8 cellular contexts compared by ENCODE assay signal in the genomic region with DNA sequence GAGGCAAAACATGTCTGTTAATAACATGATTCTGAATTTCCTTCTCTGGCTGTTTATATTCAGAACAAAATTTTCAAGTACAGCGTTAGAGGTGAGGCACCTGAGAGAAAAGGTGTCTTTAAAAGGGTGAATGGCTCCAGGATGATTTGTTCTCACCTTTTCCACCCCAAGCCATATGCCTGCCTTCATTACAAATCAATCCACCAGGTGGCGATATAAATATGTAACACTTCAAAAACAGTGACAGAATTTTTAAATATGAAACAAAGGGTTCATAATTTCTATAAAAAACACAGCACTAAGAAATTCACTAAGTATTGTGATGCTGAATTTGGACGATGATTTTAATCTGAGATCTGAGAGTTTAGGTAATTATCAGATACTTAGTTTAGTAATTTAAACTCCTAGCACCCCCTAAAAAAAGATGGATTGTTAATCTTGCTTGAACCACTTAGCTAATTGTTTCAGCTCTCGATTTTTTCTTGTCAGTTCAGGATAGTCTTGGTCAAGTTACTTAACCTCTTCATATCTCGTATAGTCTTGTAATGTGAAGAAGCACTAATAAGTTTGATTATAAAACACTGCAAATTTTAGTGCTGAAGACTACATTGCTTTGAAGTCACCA.
DNase-seq lines count a peak whose midpoint lies in the region; ATAC-seq and TF ChIP-seq lines count a peak whose summit lies in the region.

No MANE protein-coding gene starts in this region.

- peak; percentile 54 for TF ChIP-seq CTCF in CD14-positive monocyte (IDR thresholded peaks at IDR 0.05)
- peak; percentile 68 for TF ChIP-seq CTCF in fibroblast of pulmonary artery (IDR thresholded peaks at IDR 0.05; ENCODE audit: low read length, missing control alignments)
- peak; percentile 64 for TF ChIP-seq CTCF in smooth muscle cell (IDR thresholded peaks at IDR 0.05; ENCODE audit: borderline replicate concordance, insufficient read depth, poor library complexity, severe bottlenecking)
- TF ChIP-seq CTCF in ovary (IDR thresholded peaks at IDR 0.05) = no peak

- no peaks in the 10 kb centered on the region for H3K4me1 Mint-ChIP-seq in CD14-positive monocyte
- H3K4me1 Mint-ChIP-seq in stimulated activated naive CD8-positive, alpha-beta T cell treated with anti-CD3 and anti-CD28 coated beads, Interleukin-15, amount 100 ng/mL, for 72 hours = no peaks in the 10 kb centered on the region

- H3K4me3 ChIP-seq in fibroblast of pulmonary artery (replicated peaks; ENCODE audit: low read depth, low read length) = no peak overlapping the region
- H3K4me3 ChIP-seq in smooth muscle cell = no peak overlapping the region
- H3K4me3 ChIP-seq in ovary = no peak overlapping the region

- H3K27me3 Mint-ChIP-seq in CD14-positive monocyte (ENCODE audit: low read depth in 3 of 3) = peaks cover 0 to 2% (median 0%) of the 10 kb centered on the region in 3 donors
- H3K27me3 Mint-ChIP-seq in stimulated activated naive CD8-positive, alpha-beta T cell treated with anti-CD3 and anti-CD28 coated beads, Interleukin-15, amount 100 ng/mL, for 72 hours = no peaks in the 10 kb centered on the region

- DNase-seq in CD14-positive monocyte (ENCODE audit: low spot score) (no peak), OCI-M1 (lab: John Stamatoyannopoulos, UW) (peak; percentile 69), fibroblast of pulmonary artery (ENCODE audit: low read depth) (peak; percentile 62), smooth muscle cell (lab: John Stamatoyannopoulos, UW; ENCODE audit: unreplicated experiment) (no peak), ovary (no peak)
- no peak for DNase-seq in stimulated activated naive CD8-positive, alpha-beta T cell treated with anti-CD3 and anti-CD28 coated beads, Interleukin-15, amount 100 ng/mL, for 72 hours

- no peak overlapping the region for H3K4me3 Mint-ChIP-seq in CD14-positive monocyte
- no peak overlapping the region for H3K4me3 Mint-ChIP-seq in stimulated activated naive CD8-positive, alpha-beta T cell treated with anti-CD3 and anti-CD28 coated beads, Interleukin-15, amount 100 ng/mL, for 72 hours

- no peak for TF ChIP-seq EP300 in ovary (IDR thresholded peaks at IDR 0.05)

- no peaks in the 10 kb centered on the region for H4K20me1 ChIP-seq in smooth muscle cell (ENCODE audit: low read depth)

- no peak overlapping the region for H3K9ac ChIP-seq in smooth muscle cell (ENCODE audit: low read depth)

- no peak overlapping the region for H3K27ac ChIP-seq in smooth muscle cell (ENCODE audit: low read depth)
- H3K27ac ChIP-seq in ovary = no peak overlapping the region

- H3K9me3 Mint-ChIP-seq in CD14-positive monocyte = no peaks in the 10 kb centered on the region
- H3K9me3 Mint-ChIP-seq in stimulated activated naive CD8-positive, alpha-beta T cell treated with anti-CD3 and anti-CD28 coated beads, Interleukin-15, amount 100 ng/mL, for 72 hours = no peaks in the 10 kb centered on the region

- H3K27ac Mint-ChIP-seq in CD14-positive monocyte = no peak overlapping the region
- H3K27ac Mint-ChIP-seq in stimulated activated naive CD8-positive, alpha-beta T cell treated with anti-CD3 and anti-CD28 coated beads, Interleukin-15, amount 100 ng/mL, for 72 hours = no peak overlapping the region

- no peak overlapping the region for H3K4me2 ChIP-seq in smooth muscle cell

- TF ChIP-seq POLR2A in ovary (IDR thresholded peaks at IDR 0.05) = no peak

- H3K27me3 ChIP-seq in smooth muscle cell (ENCODE audit: low read depth) = no peaks in the 10 kb centered on the region
- no peaks in the 10 kb centered on the region for H3K27me3 ChIP-seq in ovary

- intact Hi-C loops in CD14-positive monocyte (cut with micrococcal nuclease) (no loop called here), ovary (cut with DNase I) (no loop called here)

- H3F3A ChIP-seq in smooth muscle cell (ENCODE audit: low read depth) = no peaks in the 10 kb centered on the region

- H2AFZ ChIP-seq in smooth muscle cell (ENCODE audit: low read depth) = no peak overlapping the region

- ATAC-seq in GM18867 (IDR thresholded peaks at IDR 0.05; ENCODE audit: unreplicated experiment) = peak; percentile 76
- ATAC-seq in HG03469 (IDR thresholded peaks at IDR 0.05; ENCODE audit: unreplicated experiment) = peak; percentile 41
- ATAC-seq in stimulated activated naive CD8-positive, alpha-beta T cell treated with anti-CD3 and anti-CD28 coated beads, Interleukin-15, amount 100 ng/mL, for 72 hours = no peak

- WGBS in smooth muscle cell (ENCODE audit: low lambda C conversion rate) = 16% methylated on average over 5 of the region's 5 CpGs
- WGBS in ovary, 3 donors = 12 to 19% (median 12%) methylated on average over 5 of the region's 5 CpGs

- no peaks in the 10 kb centered on the region for H3K36me3 Mint-ChIP-seq in CD14-positive monocyte

- no peaks in the 10 kb centered on the region for H3K79me2 ChIP-seq in smooth muscle cell (ENCODE audit: low read depth)

- H3K36me3 ChIP-seq in smooth muscle cell (ENCODE audit: low read depth) (no peaks in the 10 kb centered on the region), ovary (no peaks in the 10 kb centered on the region)

- H3K9me3 ChIP-seq in smooth muscle cell (replicated peaks; ENCODE audit: low read depth) = no peaks in the 10 kb centered on the region
- H3K9me3 ChIP-seq in ovary = no peaks in the 10 kb centered on the region

- H3K4me1 ChIP-seq in smooth muscle cell (ENCODE audit: low read depth) (peaks cover 5% of the 10 kb centered on the region), ovary (ENCODE audit: insufficient read depth) (no peaks in the 10 kb centered on the region)

Comparison
In these comparisons a context has a peak if more than half of its experiments do, and no peak if none do; other contexts are left out.
1. DNase-seq: peak in OCI-M1 (single experiment) and fibroblast of pulmonary artery (single experiment); none in CD14-positive monocyte (single experiment), smooth muscle cell (single experiment), stimulated activated naive CD8-positive, alpha-beta T cell treated with anti-CD3 and anti-CD28 coated beads, Interleukin-15, amount 100 ng/mL, for 72 hours (0 of 2) and ovary (0 of 5).
2. CTCF ChIP-seq: peak in CD14-positive monocyte (single experiment), fibroblast of pulmonary artery (single experiment) and smooth muscle cell (single experiment); none in ovary (0 of 3).